ENCODE assay signal across 8 cellular contexts in the genomic region with DNA sequence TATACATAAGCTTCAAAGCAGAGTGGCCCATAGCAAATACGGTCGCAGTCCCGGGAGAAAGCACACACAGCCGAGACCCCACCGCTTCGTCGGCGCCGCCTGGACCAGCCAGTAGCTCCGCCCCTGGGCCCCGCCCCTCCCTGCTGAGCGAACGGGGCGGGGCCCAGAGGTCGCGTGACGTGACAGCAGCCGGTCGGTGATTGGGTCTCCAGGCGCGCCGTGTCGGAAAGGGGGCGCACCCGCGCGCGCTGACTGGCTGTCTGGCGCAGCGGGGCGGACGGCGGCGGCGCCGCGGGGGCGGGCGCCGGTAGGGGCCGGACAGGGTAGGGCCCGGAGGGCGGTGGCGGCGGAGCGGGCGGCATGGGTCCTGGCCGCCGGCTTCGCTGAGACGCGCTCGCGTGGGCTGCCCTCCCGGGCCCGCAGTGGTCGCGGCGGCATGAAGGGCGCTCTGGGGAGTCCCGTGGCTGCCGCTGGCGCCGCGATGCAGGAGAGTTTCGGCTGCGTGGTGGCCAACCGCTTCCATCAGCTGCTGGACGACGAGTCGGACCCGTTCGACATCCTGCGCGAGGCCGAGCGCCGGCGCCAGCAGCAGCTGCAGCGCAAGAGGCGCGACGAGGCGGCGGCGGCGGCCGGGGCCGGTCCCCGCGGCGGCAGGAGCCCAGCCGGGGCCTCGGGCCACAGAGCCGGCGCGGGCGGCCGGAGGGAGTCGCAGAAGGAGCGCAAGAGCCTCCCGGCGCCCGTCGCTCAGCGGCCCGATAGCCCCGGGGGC. TPM values are rescaled to one million over a fixed set of nuclear protein-coding genes. Genes with fewer than 3 reads are reported as not detected.
DNase-seq lines count a peak whose midpoint lies in the region; ATAC-seq and TF ChIP-seq lines count a peak whose summit lies in the region.

A gene with protein sequence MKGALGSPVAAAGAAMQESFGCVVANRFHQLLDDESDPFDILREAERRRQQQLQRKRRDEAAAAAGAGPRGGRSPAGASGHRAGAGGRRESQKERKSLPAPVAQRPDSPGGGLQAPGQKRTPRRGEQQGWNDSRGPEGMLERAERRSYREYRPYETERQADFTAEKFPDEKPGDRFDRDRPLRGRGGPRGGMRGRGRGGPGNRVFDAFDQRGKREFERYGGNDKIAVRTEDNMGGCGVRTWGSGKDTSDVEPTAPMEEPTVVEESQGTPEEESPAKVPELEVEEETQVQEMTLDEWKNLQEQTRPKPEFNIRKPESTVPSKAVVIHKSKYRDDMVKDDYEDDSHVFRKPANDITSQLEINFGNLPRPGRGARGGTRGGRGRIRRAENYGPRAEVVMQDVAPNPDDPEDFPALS (plus strand): TSS at position 326 of the 769 bp plus-strand sequence. CDS start 111 bp downstream, at position 437.

- ATAC-seq in HG03432 (IDR thresholded peaks at IDR 0.05; ENCODE audit: unreplicated experiment) = peak; percentile 97

- H3K4me3 Mint-ChIP-seq in chondrocyte (ENCODE audit: unreplicated experiment) = peak within 1 kb of the TSS; percentile 90

- no peaks in the 10 kb centered on the region for H3K9me3 Mint-ChIP-seq in chondrocyte (ENCODE audit: low read depth)

- peak within 1 kb of the TSS; percentile 84 for H3K27ac ChIP-seq in layer of hippocampus (ENCODE audit: low read depth, low read length)

- no peak for TF ChIP-seq CTCF in chondrocyte (IDR thresholded peaks at IDR 0.05)

- TF ChIP-seq POLR2A in GM19193 (IDR thresholded peaks at IDR 0.05; ENCODE audit: extremely low read depth, insufficient read depth, insufficient read length) = peak; percentile 63

- H3K4me1 Mint-ChIP-seq in chondrocyte (ENCODE audit: low read depth) = peaks cover 30% of the 10 kb centered on the region

- no peaks in the 10 kb centered on the region for H3K27me3 ChIP-seq in layer of hippocampus (ENCODE audit: control insufficient read depth, insufficient read depth, low read length)

- no peaks in the 10 kb centered on the region for H3K27me3 Mint-ChIP-seq in chondrocyte (ENCODE audit: low read depth)

- DNase-seq in AML-193 (lab: John Stamatoyannopoulos, UW) (peak; percentile 81 to 85), NCI-H460 (ENCODE audit: extremely low read depth, low read depth) (peak; percentile 94), chondrocyte (ENCODE audit: low spot score) (peak; percentile 98)
- peak; percentile 92 to 94 for DNase-seq in activated CD4-positive, alpha-beta T cell treated with anti-CD3 and anti-CD28 coated beads for 24 hours (ENCODE audit: low read depth in 2 of 2)
- DNase-seq in stimulated activated CD4-positive, alpha-beta T cell treated with anti-CD3 and anti-CD28 coated beads, Interleukin-1b, Interleukin-23, amount 100 ng/mL, for 24 hours (ENCODE audit: low read depth in 4 of 4, low spot score in 1 of 4) = peak; percentile 94 to 95 (median 94)

- no peaks in the 10 kb centered on the region for H3K36me3 Mint-ChIP-seq in chondrocyte (ENCODE audit: low read depth)

- H3K27ac Mint-ChIP-seq in chondrocyte (ENCODE audit: unreplicated experiment) = peak within 1 kb of the TSS; percentile 92

RNA-seq across cellular contexts. Expression of the gene that starts here (rescaled TPM):
- total RNA-seq in NCI-H460 (2014; rRNA removed; shearing (Covaris generic)) = 6.1 and 7.2 TPM in 2 replicates
- polyA plus RNA-seq in NCI-H460 (2014; cell fraction: nucleus; rRNA removed) = 5.5 and 7.7 TPM in 2 replicates
- total RNA-seq in chondrocyte = 19.3 to 28.9 TPM (median 26.2 TPM) in 3 replicates

Comparison
In these comparisons a context has a peak if more than half of its experiments do, and no peak if none do; other contexts are left out.
1. Peak in every context shown above with its lines: DNase-seq, ATAC-seq and H3K27ac ChIP-seq.